In the genomic region with DNA sequence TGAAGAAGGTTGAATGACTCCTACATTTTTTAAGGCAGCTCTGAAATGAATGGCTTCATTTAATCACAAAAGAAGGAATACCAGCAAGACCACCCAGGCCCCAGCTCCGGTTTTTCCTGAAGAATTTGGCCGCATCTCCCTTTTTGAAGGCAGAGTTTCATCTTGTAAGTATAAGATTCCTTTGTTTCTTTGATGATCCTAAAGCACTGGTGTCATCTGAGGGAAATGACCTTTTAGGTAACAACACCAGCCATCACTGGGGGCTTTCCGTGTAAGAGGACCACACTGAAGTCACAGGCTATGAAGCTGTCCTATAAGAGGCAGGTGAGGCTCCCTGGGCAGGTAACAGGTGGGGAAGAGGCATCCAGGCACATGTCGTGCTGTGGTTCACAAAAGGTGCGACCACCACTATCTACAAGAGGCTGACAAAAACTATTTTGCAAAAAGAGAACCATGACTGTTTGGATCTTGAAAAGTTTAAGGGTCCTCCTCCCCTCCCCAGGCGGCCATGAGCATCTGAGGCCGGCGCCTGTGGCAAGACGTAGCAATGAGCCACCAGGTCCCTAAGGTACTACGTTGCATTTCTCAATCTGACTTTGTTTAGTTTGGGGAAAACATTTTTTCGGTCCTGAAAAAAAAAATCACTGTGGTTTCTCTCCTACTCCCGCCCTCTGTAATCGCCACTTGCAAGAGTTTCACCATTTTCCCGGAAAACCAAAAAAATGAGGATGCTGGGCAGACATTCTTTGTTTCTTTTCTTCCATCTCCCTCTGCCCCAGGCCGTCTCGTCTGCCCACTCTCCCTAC, we compare ENCODE assay signal across 15 cellular contexts. TPM values are rescaled to one million over a fixed set of nuclear protein-coding genes. Genes with fewer than 3 reads are reported as not detected.
DNase-seq lines count a peak whose midpoint lies in the region; ATAC-seq and TF ChIP-seq lines count a peak whose summit lies in the region.
"Had no signal": no experiment of that assay in that cellular context is flagged by ENCODE, and none has a peak within 500 bp of the region (broad histone marks: within the 10 kb centered on the region; RNA-seq: fewer than 3 reads in every experiment).

No MANE protein-coding gene starts in this region.

- H2AFZ ChIP-seq in GM23338 (peak overlapping the region; percentile 85), smooth muscle cell (ENCODE audit: low read depth) (no peak overlapping the region)

- no peaks in the 10 kb centered on the region for H3K79me2 ChIP-seq in GM23338 (replicated peaks; ENCODE audit: insufficient read depth)
- no peaks in the 10 kb centered on the region for H3K79me2 ChIP-seq in smooth muscle cell (ENCODE audit: low read depth)

- no peak overlapping the region for H3K27ac Mint-ChIP-seq in GM23338
- no peak overlapping the region for H3K27ac Mint-ChIP-seq in activated CD4-positive, alpha-beta memory T cell treated with anti-CD3 and anti-CD28 coated beads for 36 hours
- H3K27ac Mint-ChIP-seq: activated CD4-positive, alpha-beta memory T cell treated with anti-CD3 and anti-CD28 coated beads, Interleukin-2, amount 10 ng/mL, durations not matched to agents 7 days and 5 days; IgD-negative memory B cell; T-helper 2 cell treated with Interferon-gamma antibody and Interleukin-4, amounts not matched to agents 5 μg/mL and 100 μg/mL, for 36 hours had no signal

- TF ChIP-seq CTCF in GM23338 (conservative IDR thresholded peaks at IDR 0.05; ENCODE audit: low read depth in 2 of 2), result no peak
- no peak for TF ChIP-seq CTCF in RWPE2 (IDR thresholded peaks at IDR 0.05; ENCODE audit: poor library complexity, severe bottlenecking)
- no peak for TF ChIP-seq CTCF in smooth muscle cell (IDR thresholded peaks at IDR 0.05; ENCODE audit: borderline replicate concordance, insufficient read depth, poor library complexity, severe bottlenecking)

- peaks cover 7% of the 10 kb centered on the region; the same call in 1 of the 2 replicates for H3K9me2 ChIP-seq in GM23338 (ENCODE audit: insufficient read depth)

- H3K27me3 Mint-ChIP-seq in GM23338 (ENCODE audit: insufficient read depth, low read depth, poor library complexity), result no peaks in the 10 kb centered on the region
- H3K27me3 Mint-ChIP-seq in activated CD4-positive, alpha-beta memory T cell treated with anti-CD3 and anti-CD28 coated beads for 36 hours, result no peaks in the 10 kb centered on the region
- H3K27me3 Mint-ChIP-seq: activated CD4-positive, alpha-beta memory T cell treated with anti-CD3 and anti-CD28 coated beads, Interleukin-2, amount 10 ng/mL, durations not matched to agents 7 days and 5 days; IgD-negative memory B cell had no signal

- H3K9me3 Mint-ChIP-seq in GM23338, result no peaks in the 10 kb centered on the region
- no peaks in the 10 kb centered on the region for H3K9me3 Mint-ChIP-seq in activated CD4-positive, alpha-beta memory T cell treated with anti-CD3 and anti-CD28 coated beads for 36 hours
- H3K9me3 Mint-ChIP-seq: activated CD4-positive, alpha-beta memory T cell treated with anti-CD3 and anti-CD28 coated beads, Interleukin-2, amount 10 ng/mL, durations not matched to agents 7 days and 5 days; central memory CD8-positive, alpha-beta T cell; T-helper 2 cell treated with Interferon-gamma antibody and Interleukin-4, amounts not matched to agents 5 μg/mL and 100 μg/mL, for 36 hours had no signal

- ATAC-seq in GM23338 (peak; percentile 32), RWPE2 (ENCODE audit: low read depth) (no peak)

- 0 out of 2 replicates have a peak, but pooled peaks cover 3% of the 10 kb centered on the region for H3F3A ChIP-seq in GM23338 (replicated peaks; ENCODE audit: low read depth)
- peaks cover 10% of the 10 kb centered on the region for H3F3A ChIP-seq in smooth muscle cell (ENCODE audit: low read depth)

- WGBS in smooth muscle cell (ENCODE audit: low lambda C conversion rate), result 49% methylated on average over 16 of the region's 16 CpGs

- H3K36me3 ChIP-seq in GM23338 (ENCODE audit: insufficient read depth) (no peaks in the 10 kb centered on the region), RWPE2 (ENCODE audit: low read depth) (no peaks in the 10 kb centered on the region; the same call in 1 of the 2 replicates), smooth muscle cell (ENCODE audit: low read depth) (no peaks in the 10 kb centered on the region)

- no peaks in the 10 kb centered on the region for H4K20me1 ChIP-seq in GM23338 (replicated peaks; ENCODE audit: insufficient read depth)
- no peaks in the 10 kb centered on the region for H4K20me1 ChIP-seq in smooth muscle cell (ENCODE audit: low read depth)

- no peak overlapping the region for H3K4me3 ChIP-seq in GM23338
- peak overlapping the region; percentile 30 for H3K4me3 ChIP-seq in RWPE2 (ENCODE audit: severe bottlenecking)
- H3K4me3 ChIP-seq in smooth muscle cell, result no peak overlapping the region
- H3K4me3 ChIP-seq: mucosa of descending colon had no signal

- POLR2A ChIA-PET in activated CD4-positive, alpha-beta memory T cell treated with anti-CD3 and anti-CD28 coated beads for 36 hours (lab: Charles Lee), result interaction anchor here (1.3 kb wide), 1 partner anchor 43 kb away, joined by 3 read pairs; no protein-coding TSS in a partner anchor

- no peak overlapping the region for H3K4me3 Mint-ChIP-seq in GM23338
- no peak overlapping the region for H3K4me3 Mint-ChIP-seq in activated CD4-positive, alpha-beta memory T cell treated with anti-CD3 and anti-CD28 coated beads for 36 hours
- H3K4me3 Mint-ChIP-seq: activated CD4-positive, alpha-beta memory T cell treated with anti-CD3 and anti-CD28 coated beads, Interleukin-2, amount 10 ng/mL, durations not matched to agents 7 days and 5 days; central memory CD8-positive, alpha-beta T cell; IgD-negative memory B cell; T-helper 2 cell treated with Interferon-gamma antibody and Interleukin-4, amounts not matched to agents 5 μg/mL and 100 μg/mL, for 36 hours had no signal

- H3K4me1 Mint-ChIP-seq in GM23338, result peaks cover 25% of the 10 kb centered on the region
- peaks cover 15% of the 10 kb centered on the region for H3K4me1 Mint-ChIP-seq in activated CD4-positive, alpha-beta memory T cell treated with anti-CD3 and anti-CD28 coated beads for 36 hours (ENCODE audit: low read depth)

- H3K36me3 Mint-ChIP-seq in GM23338 (ENCODE audit: low read depth), result no peaks in the 10 kb centered on the region
- no peaks in the 10 kb centered on the region for H3K36me3 Mint-ChIP-seq in activated CD4-positive, alpha-beta memory T cell treated with anti-CD3 and anti-CD28 coated beads for 36 hours
- H3K36me3 Mint-ChIP-seq: IgD-negative memory B cell had no signal

- H3K4me1 ChIP-seq in GM23338 (ENCODE audit: insufficient read depth) (peaks cover 31% of the 10 kb centered on the region), RWPE2 (ENCODE audit: insufficient read depth, poor library complexity, severe bottlenecking) (peaks cover 38% of the 10 kb centered on the region), smooth muscle cell (ENCODE audit: low read depth) (peaks cover 11% of the 10 kb centered on the region)

- peak; percentile 65 for DNase-seq in GM23338 (ENCODE audit: low spot score)
- DNase-seq in RWPE2 (ENCODE audit: low spot score), result no peak
- DNase-seq in fibroblast of gingiva (ENCODE audit: low read depth), result peak; percentile 23
- DNase-seq in smooth muscle cell (lab: John Stamatoyannopoulos, UW; ENCODE audit: unreplicated experiment), result no peak
- no peak for DNase-seq in activated CD4-positive, alpha-beta memory T cell treated with anti-CD3 and anti-CD28 coated beads for 36 hours
- DNase-seq in SKM-1 (lab: John Stamatoyannopoulos, UW; ENCODE audit: unreplicated experiment), result no peak
- no peak for DNase-seq in DMS153 (lab: John Stamatoyannopoulos, UW)
- DNase-seq: activated CD4-positive, alpha-beta memory T cell treated with anti-CD3 and anti-CD28 coated beads, Interleukin-2, amount 10 ng/mL, durations not matched to agents 7 days and 5 days; activated gamma-delta T cell; COR-L47; mucosa of descending colon; NCI-H1105 had no signal

- no peaks in the 10 kb centered on the region for H3K9me3 ChIP-seq in RWPE2 (ENCODE audit: severe bottlenecking)
- H3K9me3 ChIP-seq in smooth muscle cell (replicated peaks; ENCODE audit: low read depth), result no peaks in the 10 kb centered on the region
- H3K9me3 ChIP-seq: mucosa of descending colon had no signal

- H3K27ac ChIP-seq in GM23338 (ENCODE audit: low read depth) (peak overlapping the region; percentile 46), RWPE2 (ENCODE audit: poor library complexity, severe bottlenecking) (peak overlapping the region; percentile 100), smooth muscle cell (ENCODE audit: low read depth) (peak overlapping the region; percentile 92)

- H3K27me3 ChIP-seq in GM23338 (ENCODE audit: insufficient read depth) (no peaks in the 10 kb centered on the region), RWPE2 (ENCODE audit: insufficient read depth, poor library complexity, severe bottlenecking) (no peaks in the 10 kb centered on the region), smooth muscle cell (ENCODE audit: low read depth) (no peaks in the 10 kb centered on the region)

- CTCF ChIA-PET in activated CD4-positive, alpha-beta memory T cell treated with anti-CD3 and anti-CD28 coated beads for 36 hours (lab: Charles Lee), result interaction anchor here (0.6 kb wide), 1 partner anchor 257 kb away, joined by 3 read pairs; no protein-coding TSS in a partner anchor

- H3K4me2 ChIP-seq in GM23338 (peak overlapping the region; percentile 56), smooth muscle cell (peak overlapping the region; percentile 49)

- intact Hi-C loops in activated CD4-positive, alpha-beta memory T cell treated with anti-CD3 and anti-CD28 coated beads for 36 hours (cut with micrococcal nuclease), result no loop called here

- H3K9ac ChIP-seq in smooth muscle cell (ENCODE audit: low read depth), result peak overlapping the region; percentile 68

TF ChIP-seq in GM23338, 12 proteins besides CTCF, POLR2A, EP300 and RAD21:
- TF ChIP-seq EZH2phosphoT487 (IDR thresholded peaks at IDR 0.05; ENCODE audit: unreplicated experiment), result no peak
- peak; percentile 37; the same call in 1 of the 2 replicates for TF ChIP-seq NANOG (IDR thresholded peaks at IDR 0.05; ENCODE audit: borderline replicate concordance)

RNA-seq across cellular contexts. Expression of a gene that starts 46.3 kb away (rescaled TPM):
- total RNA-seq in GM23338 (2014; rRNA removed; shearing (Covaris generic)), result 62.4 and 62.9 TPM in 2 replicates
- polyA plus RNA-seq in GM23338 (2016; fragmentation: Nextera tagmentation; extraction: Ambion mirVana) (19.4 and 21.5 TPM in 2 replicates), smooth muscle cell (40.3 and 44.5 TPM in 2 replicates)
- total RNA-seq in smooth muscle cell, result 89.5 and 101 TPM in 2 replicates
- 100 to 1,000 TPM; 139 to 147 TPM for total RNA-seq in activated CD4-positive, alpha-beta memory T cell treated with anti-CD3 and anti-CD28 coated beads for 36 hours

Comparison
In these comparisons a context has a peak if more than half of its experiments do, and no peak if none do; other contexts are left out.
1. DNase-seq: peak in GM23338 (single experiment) and fibroblast of gingiva (single experiment); none in RWPE2 (single experiment), smooth muscle cell (single experiment), activated CD4-positive, alpha-beta memory T cell treated with anti-CD3 and anti-CD28 coated beads for 36 hours (single experiment), SKM-1 (single experiment) and DMS153 (single experiment).
2. H3K27ac ChIP-seq: peak in every context shown above with its lines; median percentile 100 in RWPE2; 92 in smooth muscle cell; 46 in GM23338.